1 cellular context compared by ENCODE assay signal in the genomic region with DNA sequence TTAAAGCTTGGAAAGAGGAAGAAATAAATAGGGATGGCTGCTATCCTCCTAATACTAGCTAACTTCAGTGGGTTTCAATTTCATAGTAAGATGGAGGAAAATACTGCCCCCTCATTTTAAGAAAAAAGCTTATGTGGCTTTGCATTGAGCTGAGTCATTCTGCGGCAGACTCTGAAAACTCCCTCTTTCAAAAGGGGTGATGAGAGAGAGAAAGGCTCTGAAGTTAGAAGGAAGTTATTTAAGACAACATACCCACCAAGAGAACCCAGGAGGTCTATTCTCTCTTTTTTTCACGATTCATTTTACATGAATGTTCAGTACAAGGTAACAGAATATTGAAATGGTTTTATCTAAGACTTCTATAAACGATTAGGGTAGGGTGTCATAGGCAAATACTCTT.
TF ChIP-seq lines count a peak whose summit lies in the region.

No MANE protein-coding gene starts in this region.

TF ChIP-seq in K562, 482 proteins besides CTCF, POLR2A, EP300 and RAD21 (continued from another document):
- TF ChIP-seq, protein P1, sequence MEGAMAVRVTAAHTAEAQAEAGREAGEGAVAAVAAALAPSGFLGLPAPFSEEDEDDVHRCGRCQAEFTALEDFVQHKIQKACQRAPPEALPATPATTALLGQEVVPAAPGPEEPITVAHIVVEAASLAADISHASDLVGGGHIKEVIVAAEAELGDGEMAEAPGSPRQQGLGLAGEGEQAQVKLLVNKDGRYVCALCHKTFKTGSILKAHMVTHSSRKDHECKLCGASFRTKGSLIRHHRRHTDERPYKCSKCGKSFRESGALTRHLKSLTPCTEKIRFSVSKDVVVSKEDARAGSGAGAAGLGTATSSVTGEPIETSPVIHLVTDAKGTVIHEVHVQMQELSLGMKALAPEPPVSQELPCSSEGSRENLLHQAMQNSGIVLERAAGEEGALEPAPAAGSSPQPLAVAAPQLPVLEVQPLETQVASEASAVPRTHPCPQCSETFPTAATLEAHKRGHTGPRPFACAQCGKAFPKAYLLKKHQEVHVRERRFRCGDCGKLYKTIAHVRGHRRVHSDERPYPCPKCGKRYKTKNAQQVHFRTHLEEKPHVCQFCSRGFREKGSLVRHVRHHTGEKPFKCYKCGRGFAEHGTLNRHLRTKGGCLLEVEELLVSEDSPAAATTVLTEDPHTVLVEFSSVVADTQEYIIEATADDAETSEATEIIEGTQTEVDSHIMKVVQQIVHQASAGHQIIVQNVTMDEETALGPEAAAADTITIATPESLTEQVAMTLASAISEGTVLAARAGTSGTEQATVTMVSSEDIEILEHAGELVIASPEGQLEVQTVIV (CRISPR knock-in tag; IDR thresholded peaks at IDR 0.05; ENCODE audit: borderline replicate concordance), result no peak
- TF ChIP-seq ADNP (tag; IDR thresholded peaks at IDR 0.05), result no peak
- TF ChIP-seq ZFX (CRISPR knock-in tag; IDR thresholded peaks at IDR 0.05), result no peak
- TF ChIP-seq, protein P2, sequence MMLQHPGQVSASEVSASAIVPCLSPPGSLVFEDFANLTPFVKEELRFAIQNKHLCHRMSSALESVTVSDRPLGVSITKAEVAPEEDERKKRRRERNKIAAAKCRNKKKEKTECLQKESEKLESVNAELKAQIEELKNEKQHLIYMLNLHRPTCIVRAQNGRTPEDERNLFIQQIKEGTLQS (IDR thresholded peaks at IDR 0.05), result 0 out of 2 replicates have a peak, but pooled peaks have one; percentile 32
- TF ChIP-seq, protein P2 (CRISPR knock-in tag; conservative IDR thresholded peaks at IDR 0.05), result no peak
- peak; percentile 96 for TF ChIP-seq NFE2 (IDR thresholded peaks at IDR 0.05; ENCODE audit: low read depth)
- TF ChIP-seq ZNF76 (CRISPR knock-in tag; IDR thresholded peaks at IDR 0.05; ENCODE audit: borderline replicate concordance), result no peak
- TF ChIP-seq NFRKB (IDR thresholded peaks at IDR 0.05; ENCODE audit: low read depth), result 0 out of 2 replicates have a peak, but pooled peaks have one; percentile 23
- peak; percentile 82 for TF ChIP-seq NFE2L1 (tag; IDR thresholded peaks at IDR 0.05; ENCODE audit: borderline replicate concordance, low read depth)
- peak; percentile 83 for TF ChIP-seq MAFK (IDR thresholded peaks at IDR 0.05; ENCODE audit: low read length)
- TF ChIP-seq JUN (IDR thresholded peaks at IDR 0.05; ENCODE audit: borderline replicate concordance, low read depth, low read length), result no peak
- no peak for TF ChIP-seq JUN (CRISPR knock-in tag; IDR thresholded peaks at IDR 0.05; ENCODE audit: borderline replicate concordance)
- no peak for TF ChIP-seq KAT2B (IDR thresholded peaks at IDR 0.05; ENCODE audit: low read depth, low read length)
- TF ChIP-seq SIX5 (IDR thresholded peaks at IDR 0.05; ENCODE audit: borderline replicate concordance in 1 of 2, insufficient read depth in 1 of 2, low read depth in 1 of 2, low read length in 2 of 2), result no peak
- TF ChIP-seq ZNF174 (CRISPR knock-in tag; IDR thresholded peaks at IDR 0.05), result no peak
- no peak for TF ChIP-seq CREB1 (IDR thresholded peaks at IDR 0.05)
- no peak for TF ChIP-seq CREB1 (CRISPR knock-in tag; IDR thresholded peaks at IDR 0.05)
- 0 out of 2 replicates have a peak, but pooled peaks have one; percentile 11 for TF ChIP-seq TEAD4 (IDR thresholded peaks at IDR 0.05; ENCODE audit: low read length)
- no peak for TF ChIP-seq TEAD4 (CRISPR knock-in tag; IDR thresholded peaks at IDR 0.05; ENCODE audit: borderline replicate concordance)
- no peak for TF ChIP-seq PHB (CRISPR knock-in tag; IDR thresholded peaks at IDR 0.05)
- TF ChIP-seq SMARCE1 (IDR thresholded peaks at IDR 0.05), result 0 out of 2 replicates have a peak, but pooled peaks have one; percentile 42
- TF ChIP-seq MAZ (CRISPR knock-in tag; conservative IDR thresholded peaks at IDR 0.05 in 1 of 2, IDR thresholded peaks at IDR 0.05 in 1 of 2), result no peak
- TF ChIP-seq, protein P3, sequence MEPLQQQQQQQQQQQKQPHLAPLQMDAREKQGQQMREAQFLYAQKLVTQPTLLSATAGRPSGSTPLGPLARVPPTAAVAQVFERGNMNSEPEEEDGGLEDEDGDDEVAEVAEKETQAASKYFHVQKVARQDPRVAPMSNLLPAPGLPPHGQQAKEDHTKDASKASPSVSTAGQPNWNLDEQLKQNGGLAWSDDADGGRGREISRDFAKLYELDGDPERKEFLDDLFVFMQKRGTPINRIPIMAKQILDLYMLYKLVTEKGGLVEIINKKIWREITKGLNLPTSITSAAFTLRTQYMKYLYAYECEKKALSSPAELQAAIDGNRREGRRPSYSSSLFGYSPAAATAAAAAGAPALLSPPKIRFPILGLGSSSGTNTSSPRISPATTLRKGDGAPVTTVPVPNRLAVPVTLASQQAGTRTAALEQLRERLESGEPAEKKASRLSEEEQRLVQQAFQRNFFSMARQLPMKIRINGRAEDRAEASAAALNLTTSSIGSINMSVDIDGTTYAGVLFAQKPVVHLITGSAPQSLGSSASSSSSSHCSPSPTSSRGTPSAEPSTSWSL (CRISPR knock-in tag; IDR thresholded peaks at IDR 0.05; ENCODE audit: borderline replicate concordance), result no peak
- TF ChIP-seq ZNF232 (CRISPR knock-in tag; IDR thresholded peaks at IDR 0.05), result no peak
- no peak for TF ChIP-seq TSC22D4 (tag; IDR thresholded peaks at IDR 0.05)
- no peak for TF ChIP-seq GATAD2B (IDR thresholded peaks at IDR 0.05; ENCODE audit: borderline replicate concordance)
- TF ChIP-seq MXI1 (IDR thresholded peaks at IDR 0.05; ENCODE audit: low read depth, low read length), result no peak
- TF ChIP-seq, protein P4, sequence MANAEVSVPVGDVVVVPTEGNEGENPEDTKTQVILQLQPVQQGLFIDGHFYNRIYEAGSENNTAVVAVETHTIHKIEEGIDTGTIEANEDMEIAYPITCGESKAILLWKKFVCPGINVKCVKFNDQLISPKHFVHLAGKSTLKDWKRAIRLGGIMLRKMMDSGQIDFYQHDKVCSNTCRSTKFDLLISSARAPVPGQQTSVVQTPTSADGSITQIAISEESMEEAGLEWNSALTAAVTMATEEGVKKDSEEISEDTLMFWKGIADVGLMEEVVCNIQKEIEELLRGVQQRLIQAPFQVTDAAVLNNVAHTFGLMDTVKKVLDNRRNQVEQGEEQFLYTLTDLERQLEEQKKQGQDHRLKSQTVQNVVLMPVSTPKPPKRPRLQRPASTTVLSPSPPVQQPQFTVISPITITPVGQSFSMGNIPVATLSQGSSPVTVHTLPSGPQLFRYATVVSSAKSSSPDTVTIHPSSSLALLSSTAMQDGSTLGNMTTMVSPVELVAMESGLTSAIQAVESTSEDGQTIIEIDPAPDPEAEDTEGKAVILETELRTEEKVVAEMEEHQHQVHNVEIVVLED (CRISPR knock-in tag; IDR thresholded peaks at IDR 0.05), result no peak
- TF ChIP-seq JUND (IDR thresholded peaks at IDR 0.05; ENCODE audit: borderline replicate concordance, low read depth, low read length), result peak; percentile 15; the same call in 1 of the 2 replicates
- no peak; the same call in 2 of the 3 replicates for TF ChIP-seq JUND (tag; IDR thresholded peaks at IDR 0.05; ENCODE audit: borderline replicate concordance, low read depth, low read length)
- TF ChIP-seq STAT5B (CRISPR knock-in tag; IDR thresholded peaks at IDR 0.05), result no peak
- no peak for TF ChIP-seq BRF1 (IDR thresholded peaks at IDR 0.05; ENCODE audit: borderline replicate concordance, extremely low read depth, insufficient read length)
- TF ChIP-seq, protein P5, sequence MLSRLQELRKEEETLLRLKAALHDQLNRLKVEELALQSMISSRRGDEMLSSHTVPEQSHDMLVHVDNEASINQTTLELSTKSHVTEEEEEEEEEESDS (CRISPR knock-in tag; IDR thresholded peaks at IDR 0.05), result no peak
- no peak for TF ChIP-seq RCOR1 (IDR thresholded peaks at IDR 0.05; ENCODE audit: borderline replicate concordance in 1 of 2, low read depth in 2 of 2, low read length in 2 of 2)
- TF ChIP-seq, protein P6, sequence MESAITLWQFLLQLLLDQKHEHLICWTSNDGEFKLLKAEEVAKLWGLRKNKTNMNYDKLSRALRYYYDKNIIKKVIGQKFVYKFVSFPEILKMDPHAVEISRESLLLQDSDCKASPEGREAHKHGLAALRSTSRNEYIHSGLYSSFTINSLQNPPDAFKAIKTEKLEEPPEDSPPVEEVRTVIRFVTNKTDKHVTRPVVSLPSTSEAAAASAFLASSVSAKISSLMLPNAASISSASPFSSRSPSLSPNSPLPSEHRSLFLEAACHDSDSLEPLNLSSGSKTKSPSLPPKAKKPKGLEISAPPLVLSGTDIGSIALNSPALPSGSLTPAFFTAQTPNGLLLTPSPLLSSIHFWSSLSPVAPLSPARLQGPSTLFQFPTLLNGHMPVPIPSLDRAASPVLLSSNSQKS (CRISPR knock-in tag; IDR thresholded peaks at IDR 0.05), result no peak
- no peak for TF ChIP-seq ZNF282 (CRISPR knock-in tag; IDR thresholded peaks at IDR 0.05)
